Comparison of ENCODE assay signal across 18 cellular contexts in the genomic region with DNA sequence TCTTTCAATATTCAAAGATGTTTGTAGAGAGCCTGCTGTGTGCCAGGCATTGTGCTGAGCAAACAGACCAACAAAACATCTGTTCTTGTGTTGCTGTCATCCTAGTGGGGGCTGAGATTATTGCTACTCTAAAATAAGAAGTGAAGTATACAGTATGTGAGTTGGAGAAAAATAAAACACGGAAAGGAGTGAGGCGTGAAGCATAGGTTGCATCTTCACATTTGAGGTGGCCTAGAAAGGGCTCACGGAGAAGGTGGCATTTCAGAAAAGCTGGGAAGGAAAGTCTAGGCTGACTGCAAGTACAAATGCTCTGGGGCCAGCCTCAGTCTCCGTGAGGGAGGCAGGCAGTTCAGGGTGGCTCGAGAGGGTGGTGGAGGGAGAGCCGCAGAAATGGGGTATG.
DNase-seq lines count a peak whose midpoint lies in the region; ATAC-seq and TF ChIP-seq lines count a peak whose summit lies in the region.
"Had no signal": no experiment of that assay in that cellular context is flagged by ENCODE, and none has a peak within 500 bp of the region (broad histone marks: within the 10 kb centered on the region; RNA-seq: fewer than 3 reads in every experiment).

No MANE protein-coding gene starts in this region.

- H3K36me3 Mint-ChIP-seq in neural progenitor cell = no peaks in the 10 kb centered on the region
- H3K36me3 Mint-ChIP-seq: activated CD4-positive, alpha-beta memory T cell treated with anti-CD3 and anti-CD28 coated beads for 36 hours; activated naive CD4-positive, alpha-beta T cell treated with anti-CD3 and anti-CD28 coated beads, Interleukin-2, amount 10 ng/mL, durations not matched to agents 7 days and 5 days had no signal

- TF ChIP-seq EP300 in esophagus muscularis mucosa (IDR thresholded peaks at IDR 0.05) (no peak), tibial nerve (IDR thresholded peaks at IDR 0.05) (no peak)

- H3K9me3 Mint-ChIP-seq in neural progenitor cell = no peaks in the 10 kb centered on the region
- H3K9me3 Mint-ChIP-seq: activated CD4-positive, alpha-beta memory T cell treated with anti-CD3 and anti-CD28 coated beads for 36 hours; activated naive CD4-positive, alpha-beta T cell treated with anti-CD3 and anti-CD28 coated beads, Interleukin-2, amount 10 ng/mL, durations not matched to agents 7 days and 5 days; CD4-positive, CD25-positive, alpha-beta regulatory T cell had no signal

- no peak for ATAC-seq in upper lobe of right lung
- no peak for ATAC-seq in GM18858 (IDR thresholded peaks at IDR 0.05; ENCODE audit: unreplicated experiment)

- no peak for TF ChIP-seq CTCF in left ventricle myocardium inferior (IDR thresholded peaks at IDR 0.05; ENCODE audit: borderline replicate concordance)
- no peak for TF ChIP-seq CTCF in esophagus muscularis mucosa (IDR thresholded peaks at IDR 0.05)
- no peak for TF ChIP-seq CTCF in neural progenitor cell (IDR thresholded peaks at IDR 0.05)
- TF ChIP-seq CTCF in upper lobe of right lung (IDR thresholded peaks at IDR 0.05) = no peak
- TF ChIP-seq CTCF in tibial nerve (IDR thresholded peaks at IDR 0.05) = no peak

- DNase-seq in left ventricle myocardium inferior (no peak), cardiac septum (ENCODE audit: low spot score) (no peak), esophagus muscularis mucosa (ENCODE audit: extremely low spot score) (no peak), neural progenitor cell (ENCODE audit: low spot score) (no peak), upper lobe of right lung (no peak), NCI-H2081 treated with DMSO at 0.1 percent for 48 hours (lab: John Stamatoyannopoulos, UW) (no peak), tibial nerve (ENCODE audit: low spot score in 2 of 2) (no peak)
- DNase-seq: ACHN; activated CD4-positive, alpha-beta memory T cell treated with anti-CD3 and anti-CD28 coated beads for 36 hours; activated naive CD4-positive, alpha-beta T cell treated with anti-CD3 and anti-CD28 coated beads, Interleukin-2, amount 10 ng/mL, durations not matched to agents 7 days and 5 days; activated T-cell treated with anti-CD3 and anti-CD28 coated beads, Interleukin-2, amount 50 U/mL, for 1 hour; CD4-positive, CD25-positive, alpha-beta regulatory T cell; DMS79 treated with DMSO at 0.1 percent for 48 hours; NCI-H446 treated with DMSO at 0.1 percent for 48 hours; NK-92 treated with Interleukin-12 subunit alpha and Interleukin-12 subunit beta, amount 100 ng/mL, for 24 hours had no signal

- H3F3A ChIP-seq in neural progenitor cell (ENCODE audit: low read depth) = no peaks in the 10 kb centered on the region

- H3K36me3 ChIP-seq in left ventricle myocardium inferior (no peaks in the 10 kb centered on the region), esophagus muscularis mucosa (no peaks in the 10 kb centered on the region), neural progenitor cell (no peaks in the 10 kb centered on the region), upper lobe of right lung (no peaks in the 10 kb centered on the region), tibial nerve (no peaks in the 10 kb centered on the region)
- H3K36me3 ChIP-seq: ascending aorta, thoracic aorta had no signal

- peak overlapping the region; percentile 59 for H3K27ac ChIP-seq in left ventricle myocardium inferior (replicated peaks)
- H3K27ac ChIP-seq in esophagus muscularis mucosa (replicated peaks in 1 of 4) = peak overlapping the region; percentile 42 to 69 (median 63)
- no peak overlapping the region for H3K27ac ChIP-seq in neural progenitor cell
- peak overlapping the region; percentile 24 for H3K27ac ChIP-seq in upper lobe of right lung
- H3K27ac ChIP-seq in tibial nerve = peak overlapping the region in 1 of 4 donors; percentile 50
- H3K27ac ChIP-seq: thoracic aorta had no signal

- TF ChIP-seq POLR2A in esophagus muscularis mucosa (IDR thresholded peaks at IDR 0.05; ENCODE audit: low read depth) = no peak
- no peak for TF ChIP-seq POLR2A in tibial nerve (IDR thresholded peaks at IDR 0.05)

- H3K27ac Mint-ChIP-seq in neural progenitor cell = peak overlapping the region; percentile 61
- H3K27ac Mint-ChIP-seq: activated CD4-positive, alpha-beta memory T cell treated with anti-CD3 and anti-CD28 coated beads for 36 hours; activated naive CD4-positive, alpha-beta T cell treated with anti-CD3 and anti-CD28 coated beads, Interleukin-2, amount 10 ng/mL, durations not matched to agents 7 days and 5 days; CD4-positive, CD25-positive, alpha-beta regulatory T cell had no signal

- no peaks in the 10 kb centered on the region for H3K79me2 ChIP-seq in neural progenitor cell (ENCODE audit: low read depth)

- H3K27me3 ChIP-seq in left ventricle myocardium inferior (ENCODE audit: low read depth) = no peaks in the 10 kb centered on the region
- H3K27me3 ChIP-seq in esophagus muscularis mucosa = no peaks in the 10 kb centered on the region
- no peaks in the 10 kb centered on the region for H3K27me3 ChIP-seq in neural progenitor cell
- H3K27me3 ChIP-seq in upper lobe of right lung = no peaks in the 10 kb centered on the region
- no peaks in the 10 kb centered on the region for H3K27me3 ChIP-seq in tibial nerve
- H3K27me3 ChIP-seq: ascending aorta had no signal

- H4K20me1 ChIP-seq in neural progenitor cell (ENCODE audit: low read depth) = no peaks in the 10 kb centered on the region

- H3K4me3 ChIP-seq in left ventricle myocardium inferior (no peak overlapping the region), esophagus muscularis mucosa (no peak overlapping the region), neural progenitor cell (no peak overlapping the region), upper lobe of right lung (no peak overlapping the region), tibial nerve (no peak overlapping the region)
- H3K4me3 ChIP-seq: ascending aorta, thoracic aorta had no signal

- intact Hi-C loops in left ventricle myocardium inferior (cut with micrococcal nuclease) = no loop called here
- intact Hi-C loops in cardiac septum (cut with DNase I) = no loop called here
- intact Hi-C loops in esophagus muscularis mucosa (cut with DNase I) = no loop called here
- intact Hi-C loops in upper lobe of right lung (cut with DNase I) = no loop called here

- H3K9ac ChIP-seq in neural progenitor cell = no peak overlapping the region

- H3K9me3 ChIP-seq in left ventricle myocardium inferior (replicated peaks) (no peaks in the 10 kb centered on the region), esophagus muscularis mucosa (no peaks in the 10 kb centered on the region), neural progenitor cell (ENCODE audit: low read depth) (no peaks in the 10 kb centered on the region), upper lobe of right lung (no peaks in the 10 kb centered on the region), tibial nerve (no peaks in the 10 kb centered on the region)
- H3K9me3 ChIP-seq: ascending aorta, thoracic aorta had no signal

- no peak overlapping the region for H3K4me2 ChIP-seq in neural progenitor cell

- 91% methylated on average over 6 of the region's 6 CpGs for WGBS in esophagus muscularis mucosa
- WGBS in tibial nerve, 2 donors = 86 to 88% methylated on average over 6 of the region's 6 CpGs

- no peak overlapping the region for H3K4me3 Mint-ChIP-seq in neural progenitor cell
- H3K4me3 Mint-ChIP-seq: activated CD4-positive, alpha-beta memory T cell treated with anti-CD3 and anti-CD28 coated beads for 36 hours; activated naive CD4-positive, alpha-beta T cell treated with anti-CD3 and anti-CD28 coated beads, Interleukin-2, amount 10 ng/mL, durations not matched to agents 7 days and 5 days; CD4-positive, CD25-positive, alpha-beta regulatory T cell had no signal

- H3K27me3 Mint-ChIP-seq in neural progenitor cell (ENCODE audit: insufficient read depth, low read depth) = peaks cover 3% of the 10 kb centered on the region

- H3K4me1 ChIP-seq in left ventricle myocardium inferior (peaks cover 18% of the 10 kb centered on the region), esophagus muscularis mucosa (peaks cover 20 to 53% (median 44%) of the 10 kb centered on the region in 4 donors), neural progenitor cell (peaks cover 2% of the 10 kb centered on the region), upper lobe of right lung (peaks cover 8% of the 10 kb centered on the region), tibial nerve (peaks cover 0 to 17% (median 0%) of the 10 kb centered on the region in 4 donors)

- H2AFZ ChIP-seq in neural progenitor cell (replicated peaks) = peak overlapping the region; percentile 12

- peaks cover 21% of the 10 kb centered on the region for H3K4me1 Mint-ChIP-seq in neural progenitor cell
- H3K4me1 Mint-ChIP-seq: activated naive CD4-positive, alpha-beta T cell treated with anti-CD3 and anti-CD28 coated beads, Interleukin-2, amount 10 ng/mL, durations not matched to agents 7 days and 5 days; CD4-positive, CD25-positive, alpha-beta regulatory T cell had no signal
